In the genomic region with DNA sequence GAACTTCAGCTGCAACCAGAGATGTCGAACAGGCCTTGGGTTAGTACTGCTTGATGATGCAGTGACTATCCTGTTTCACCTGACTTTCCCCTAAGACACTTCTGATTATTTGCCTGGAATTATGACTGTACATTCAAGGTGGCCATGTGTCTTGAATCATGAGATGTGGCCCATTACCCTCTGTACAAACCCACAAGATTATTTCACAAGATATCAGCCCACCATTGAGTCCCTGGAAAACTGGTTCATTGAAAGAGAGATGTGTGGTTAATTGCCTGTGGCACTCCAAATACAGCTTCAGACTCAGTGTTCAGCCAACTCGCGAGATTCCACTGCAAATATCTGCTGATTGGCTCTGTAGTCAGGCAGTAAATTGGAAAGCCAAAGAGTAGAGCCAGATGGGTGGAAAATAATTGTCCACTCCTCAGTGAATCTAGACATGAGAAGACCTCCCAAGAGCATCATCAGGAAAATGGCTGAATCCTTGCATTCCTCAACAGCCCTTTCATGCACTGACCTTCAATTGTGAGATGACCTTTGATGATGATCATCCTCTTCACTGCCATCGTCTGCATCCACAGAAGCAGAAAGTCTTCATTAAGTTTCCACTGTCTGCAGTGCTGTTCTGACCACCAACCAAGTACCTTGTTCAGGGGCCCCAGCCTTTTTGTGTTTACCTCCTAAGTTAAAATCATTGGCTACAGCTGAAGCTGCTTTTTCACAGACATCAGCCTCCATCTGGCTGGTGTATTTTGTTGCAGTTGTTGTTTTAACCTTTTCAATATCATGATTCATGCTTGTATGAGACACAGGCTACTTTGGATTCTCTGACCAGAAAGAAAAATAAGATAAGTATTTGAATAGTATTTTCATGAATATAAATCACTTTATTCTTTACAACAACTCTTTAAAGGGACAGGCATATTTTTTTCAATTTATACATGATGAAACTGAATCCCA, we compare ENCODE assay signal across 19 cellular contexts.
DNase-seq lines count a peak whose midpoint lies in the region; ATAC-seq and TF ChIP-seq lines count a peak whose summit lies in the region.
"Had no signal": no experiment of that assay in that cellular context is flagged by ENCODE, and none has a peak within 500 bp of the region (broad histone marks: within the 10 kb centered on the region; RNA-seq: fewer than 3 reads in every experiment).

No MANE protein-coding gene starts in this region.

- H3K27ac ChIP-seq in HEK293 (ENCODE audit: extremely low read depth, low read depth, low read length): no peak overlapping the region
- no peak overlapping the region for H3K27ac ChIP-seq in ovary
- no peak overlapping the region for H3K27ac ChIP-seq in colonic mucosa
- H3K27ac ChIP-seq: A549, testis had no signal

- H3K27me3 ChIP-seq in ovary (no peaks in the 10 kb centered on the region), colonic mucosa (no peaks in the 10 kb centered on the region)
- H3K27me3 ChIP-seq: testis had no signal

- no peak for TF ChIP-seq POLR2A in ovary (IDR thresholded peaks at IDR 0.05)

- no peaks in the 10 kb centered on the region for H3K9me3 ChIP-seq in HEK293 (ENCODE audit: control insufficient read depth, insufficient read depth, low read depth, low read length)
- H3K9me3 ChIP-seq in ovary: no peaks in the 10 kb centered on the region
- H3K9me3 ChIP-seq in colonic mucosa: no peaks in the 10 kb centered on the region
- H3K9me3 ChIP-seq: A549, testis had no signal

- no peak overlapping the region for H3K4me3 ChIP-seq in HEK293 (ENCODE audit: low read depth, low read length)
- H3K4me3 ChIP-seq in ovary: no peak overlapping the region
- H3K4me3 ChIP-seq in colonic mucosa: no peak overlapping the region
- H3K4me3 ChIP-seq: A549, coronary artery, testis had no signal

- intact Hi-C loops in ovary (cut with DNase I): loop anchor here in 2 of 4 donors (10.0 kb wide), 2 partner anchors 225 to 235 kb away; no protein-coding TSS in a partner anchor
- intact Hi-C loops in colonic mucosa (cut with DNase I): loop anchor here (5.0 kb wide), 1 partner anchor 247 kb away; no protein-coding TSS in a partner anchor

- ATAC-seq in HG03045 (IDR thresholded peaks at IDR 0.05; ENCODE audit: unreplicated experiment): no peak
- ATAC-seq: A549, left ventricle myocardium superior, natural killer cell had no signal

- TF ChIP-seq EP300 in ovary (IDR thresholded peaks at IDR 0.05): no peak

- CTCF ChIA-PET in HEK293 (lab: Yijun Ruan, JAX): interaction anchor here (0.6 to 4.7 kb wide), 5 partner anchors 49 to 599 kb away, joined by 3 to 56 read pairs (median 18); a partner anchor contains a TSS

- no peak overlapping the region for H3K9ac ChIP-seq in colonic mucosa (ENCODE audit: low read depth in 2 of 2, low read length in 2 of 2)

- TF ChIP-seq CTCF in HEK293 (tag by site-specific recombination; IDR thresholded peaks at IDR 0.05): no peak
- TF ChIP-seq CTCF in ovary (IDR thresholded peaks at IDR 0.05): no peak
- TF ChIP-seq CTCF in colonic mucosa (IDR thresholded peaks at IDR 0.05): no peak

- POLR2A ChIA-PET in HEK293 (lab: Yijun Ruan, JAX): no interaction called here

- 49 to 73% (median 65%) methylated on average over 4 of the region's 4 CpGs for WGBS in ovary, 3 donors

- DNase-seq in A172 (ENCODE audit: low spot score): peak; percentile 10
- peak; percentile 57 for DNase-seq in astrocyte of the hippocampus (ENCODE audit: low read depth, low spot score)
- peak; percentile 22 for DNase-seq in glomerular endothelial cell (ENCODE audit: extremely low read depth, low read depth, low spot score)
- no peak for DNase-seq in HUDEP-2 (lab: John Stamatoyannopoulos, UW; ENCODE audit: unreplicated experiment in 76 of 76)
- no peak for DNase-seq in ovary
- no peak for DNase-seq in colonic mucosa
- DNase-seq: activated CD4-positive, alpha-beta T cell treated with anti-CD3 and anti-CD28 coated beads, Interleukin-2, amount 50 U/mL, for 48 hours; activated naive CD8-positive, alpha-beta T cell treated with anti-CD3 and anti-CD28 coated beads, Interleukin-2, amount 10 ng/mL, durations not matched to agents 7 days and 5 days; activated T-cell treated with anti-CD3 and anti-CD28 coated beads, Interleukin-2, amount 50 U/mL, for 48 hours; Calu3; left ventricle myocardium superior; natural killer cell; SIG-M5; stimulated activated CD4-positive, alpha-beta T cell treated with anti-CD3 and anti-CD28 coated beads, Interleukin-1b, Interleukin-23, amount 100 ng/mL, for 48 hours; testis had no signal

- no peaks in the 10 kb centered on the region for H3K36me3 ChIP-seq in HEK293 (ENCODE audit: control insufficient read depth in 2 of 2, insufficient read depth in 1 of 2, low read length in 2 of 2)
- H3K36me3 ChIP-seq in ovary: no peaks in the 10 kb centered on the region
- H3K36me3 ChIP-seq in colonic mucosa: no peaks in the 10 kb centered on the region

- no peaks in the 10 kb centered on the region for H3K4me1 ChIP-seq in HEK293 (ENCODE audit: control insufficient read depth, insufficient read depth, low read length)
- H3K4me1 ChIP-seq in ovary (ENCODE audit: insufficient read depth): no peaks in the 10 kb centered on the region
- H3K4me1 ChIP-seq in colonic mucosa: no peaks in the 10 kb centered on the region
- H3K4me1 ChIP-seq: A549, testis had no signal

TF ChIP-seq in HEK293, 187 proteins besides CTCF, POLR2A, EP300 and RAD21:
- TF ChIP-seq ZNF629 (tag by site-specific recombination; IDR thresholded peaks at IDR 0.05): no peak
- TF ChIP-seq, protein P1, sequence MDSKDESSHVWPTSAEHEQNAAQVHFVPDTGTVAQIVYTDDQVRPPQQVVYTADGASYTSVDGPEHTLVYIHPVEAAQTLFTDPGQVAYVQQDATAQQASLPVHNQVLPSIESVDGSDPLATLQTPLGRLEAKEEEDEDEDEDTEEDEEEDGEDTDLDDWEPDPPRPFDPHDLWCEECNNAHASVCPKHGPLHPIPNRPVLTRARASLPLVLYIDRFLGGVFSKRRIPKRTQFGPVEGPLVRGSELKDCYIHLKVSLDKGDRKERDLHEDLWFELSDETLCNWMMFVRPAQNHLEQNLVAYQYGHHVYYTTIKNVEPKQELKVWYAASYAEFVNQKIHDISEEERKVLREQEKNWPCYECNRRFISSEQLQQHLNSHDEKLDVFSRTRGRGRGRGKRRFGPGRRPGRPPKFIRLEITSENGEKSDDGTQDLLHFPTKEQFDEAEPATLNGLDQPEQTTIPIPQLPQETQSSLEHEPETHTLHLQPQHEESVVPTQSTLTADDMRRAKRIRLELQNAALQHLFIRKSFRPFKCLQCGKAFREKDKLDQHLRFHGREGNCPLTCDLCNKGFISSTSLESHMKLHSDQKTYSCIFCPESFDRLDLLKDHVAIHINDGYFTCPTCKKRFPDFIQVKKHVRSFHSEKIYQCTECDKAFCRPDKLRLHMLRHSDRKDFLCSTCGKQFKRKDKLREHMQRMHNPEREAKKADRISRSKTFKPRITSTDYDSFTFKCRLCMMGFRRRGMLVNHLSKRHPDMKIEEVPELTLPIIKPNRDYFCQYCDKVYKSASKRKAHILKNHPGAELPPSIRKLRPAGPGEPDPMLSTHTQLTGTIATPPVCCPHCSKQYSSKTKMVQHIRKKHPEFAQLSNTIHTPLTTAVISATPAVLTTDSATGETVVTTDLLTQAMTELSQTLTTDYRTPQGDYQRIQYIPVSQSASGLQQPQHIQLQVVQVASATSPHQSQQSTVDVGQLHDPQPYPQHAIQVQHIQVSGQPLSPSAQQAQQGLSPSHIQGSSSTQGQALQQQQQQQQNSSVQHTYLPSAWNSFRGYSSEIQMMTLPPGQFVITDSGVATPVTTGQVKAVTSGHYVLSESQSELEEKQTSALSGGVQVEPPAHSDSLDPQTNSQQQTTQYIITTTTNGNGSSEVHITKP (tag by site-specific recombination; IDR thresholded peaks at IDR 0.05): peak; percentile 43; the same call in 1 of the 2 replicates
TF ChIP-seq in HEK293: peak in this region for 1.

Comparison
In these comparisons a context has a peak if more than half of its experiments do, and no peak if none do; other contexts are left out.
1. DNase-seq: peak in A172 (single experiment), astrocyte of the hippocampus (single experiment) and glomerular endothelial cell (single experiment); none in HUDEP-2 (0 of 76), ovary (0 of 5) and colonic mucosa (single experiment).